Comparison of ENCODE assay signal across 9 cellular contexts in the genomic region with DNA sequence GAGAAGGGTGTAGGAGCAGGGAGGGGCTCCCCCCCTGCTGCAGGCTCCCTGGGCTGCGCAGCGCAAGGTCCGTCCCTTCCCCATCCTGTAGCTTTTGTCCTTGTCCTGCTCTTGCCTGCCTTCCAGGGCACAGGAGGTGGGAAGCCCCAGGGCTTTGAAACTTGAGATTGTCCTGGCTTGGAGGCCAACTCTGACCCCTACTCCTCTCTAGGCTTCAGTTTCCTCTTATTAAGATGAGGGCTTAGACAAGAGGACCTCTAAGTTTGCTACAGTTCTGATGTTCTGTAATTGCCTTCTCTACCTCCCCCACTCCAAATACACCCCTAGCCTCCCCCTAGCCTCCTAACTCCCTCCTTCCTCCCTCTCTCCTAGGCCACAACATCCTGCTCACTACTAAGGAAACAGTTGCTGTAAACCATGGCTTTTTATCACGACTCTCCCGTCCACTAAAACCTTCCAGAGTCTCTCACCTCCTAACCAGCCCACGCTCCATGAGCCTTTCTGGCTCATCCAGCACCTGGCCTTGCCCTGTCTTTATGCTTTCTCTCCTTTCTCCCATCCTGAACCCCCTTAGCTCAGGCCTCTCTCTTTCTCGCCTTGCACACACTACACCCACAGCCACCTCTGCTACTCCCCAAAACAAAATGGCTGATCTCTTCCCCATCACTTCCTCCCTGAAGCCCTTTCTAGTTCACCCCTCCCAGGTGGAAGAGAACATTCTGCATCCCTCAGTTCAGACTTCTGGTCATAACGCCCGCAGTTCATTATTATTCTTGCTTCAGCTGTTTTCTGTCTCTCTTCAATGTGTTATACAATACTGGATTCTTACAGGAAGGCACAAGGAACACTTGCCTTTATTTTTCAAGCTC. TPM values are rescaled to one million over a fixed set of nuclear protein-coding genes. Genes with fewer than 3 reads are reported as not detected.
A peak's percentile ranks its signal among the peaks of the same experiment; 100 is the strongest.
DNase-seq lines count a peak whose midpoint lies in the region; ATAC-seq and TF ChIP-seq lines count a peak whose summit lies in the region.
"Had no signal": no experiment of that assay in that cellular context is flagged by ENCODE, and none has a peak within 500 bp of the region (broad histone marks: within the 10 kb centered on the region; RNA-seq: fewer than 3 reads in every experiment).

No MANE protein-coding gene starts in this region.

- intact Hi-C loops in right lobe of liver (cut with DNase I): no loop called here

- ATAC-seq in HG03432 (IDR thresholded peaks at IDR 0.05; ENCODE audit: unreplicated experiment) (peak; percentile 36), right lobe of liver (peak in 2 of 4 donors; percentile 3 to 36), GM21619 (IDR thresholded peaks at IDR 0.05; ENCODE audit: unreplicated experiment) (no peak)

- no peaks in the 10 kb centered on the region for H3K9me3 ChIP-seq in right lobe of liver

- TF ChIP-seq CTCF in GM12865 (IDR thresholded peaks at IDR 0.05; ENCODE audit: insufficient read depth, low read depth, low read length, missing control alignments) (no peak), astrocyte of the spinal cord (IDR thresholded peaks at IDR 0.05; ENCODE audit: low read depth, low read length) (no peak), right lobe of liver (IDR thresholded peaks at IDR 0.05) (no peak)

- H3K4me3 ChIP-seq in GM12865 (ENCODE audit: low read depth, low read length): peak overlapping the region; percentile 53
- peak overlapping the region; percentile 40 for H3K4me3 ChIP-seq in astrocyte of the spinal cord (ENCODE audit: low read depth, low read length)
- H3K4me3 ChIP-seq in right lobe of liver: peak overlapping the region; percentile 27 to 49 (median 29)
- H3K4me3 ChIP-seq in urinary bladder (ENCODE audit: low read depth, low read length): peak overlapping the region; percentile 35
- H3K4me3 ChIP-seq: SK-N-MC had no signal

- H3K27me3 ChIP-seq in right lobe of liver: no peaks in the 10 kb centered on the region

- peaks cover 0 to 27% (median 3%) of the 10 kb centered on the region in 4 donors for H3K36me3 ChIP-seq in right lobe of liver
- H3K36me3 ChIP-seq in urinary bladder (ENCODE audit: insufficient read depth): no peaks in the 10 kb centered on the region

- in situ Hi-C loops in astrocyte of the spinal cord (cut with HindIII; ENCODE audit: low sequenced_read_pairs): no loop called here

- no peak for DNase-seq in GM12865 (ENCODE audit: low read depth)
- DNase-seq in astrocyte of the spinal cord (ENCODE audit: low read depth, low spot score): peak; percentile 7
- DNase-seq in right lobe of liver: no peak
- DNase-seq in stimulated activated CD4-positive, alpha-beta T cell treated with anti-CD3 and anti-CD28 coated beads, Interleukin-4, amount 100 ng/mL, for 24 hours: no peak
- no peak for DNase-seq in hippocampal formation (lab: John Stamatoyannopoulos, UW)

- 53% methylated on average over 7 of the region's 9 CpGs for WGBS in right lobe of liver (ENCODE audit: insufficient coverage, low coverage, low lambda C conversion rate, missing lambda C conversion rate)
- WGBS in urinary bladder: 59% methylated on average over 9 of the region's 9 CpGs

- TF ChIP-seq POLR2A in right lobe of liver (IDR thresholded peaks at IDR 0.05): no peak

- H3K4me1 ChIP-seq in right lobe of liver (peaks cover 0 to 11% (median 3%) of the 10 kb centered on the region in 4 donors), urinary bladder (ENCODE audit: insufficient read depth) (no peaks in the 10 kb centered on the region)

- H3K27ac ChIP-seq in right lobe of liver: no peak overlapping the region
- peak overlapping the region; percentile 12 for H3K27ac ChIP-seq in urinary bladder (ENCODE audit: low read depth)
- H3K27ac ChIP-seq: SK-N-MC had no signal

RNA-seq across cellular contexts. Expression of a gene that starts 10.2 kb away (rescaled TPM):
- 10 to 100 TPM in 4 of 6 experiments, 1 to 10 TPM in 2; 5.0 to 35.7 (median 13.5) TPM for total RNA-seq in right lobe of liver
- 0.37 TPM for total RNA-seq in urinary bladder
- polyA plus RNA-seq in urinary bladder: 0.87 TPM

RNA-seq across cellular contexts. Expression of a gene that starts 13.4 kb away (rescaled TPM):
- total RNA-seq in right lobe of liver: under 1 TPM; 0.22 to 0.86 (median 0.52) TPM
- total RNA-seq in urinary bladder: not detected
- polyA plus RNA-seq in urinary bladder: not detected

RNA-seq across cellular contexts. Expression of a gene that starts 24.1 kb away (rescaled TPM):
- total RNA-seq in right lobe of liver: not detected
- total RNA-seq in urinary bladder: 11.4 TPM
- polyA plus RNA-seq in urinary bladder: 0.41 TPM

RNA-seq across cellular contexts. Expression of a gene that starts 43.3 kb away (rescaled TPM):
- 10 to 100 TPM; 14.8 to 26.2 (median 21.7) TPM for total RNA-seq in right lobe of liver
- total RNA-seq in urinary bladder: 16.9 TPM
- 26.3 TPM for polyA plus RNA-seq in urinary bladder

RNA-seq across cellular contexts. Expression of a gene that starts 43.9 kb away (rescaled TPM):
- total RNA-seq in right lobe of liver (10 to 100 TPM in 1 of 6 experiments, 1 to 10 TPM in 5; 6.4 to 11.7 (median 7.7) TPM), urinary bladder (30.5 TPM)
- 12.3 TPM for polyA plus RNA-seq in urinary bladder

Comparison
In these comparisons a context has a peak if more than half of its experiments do, and no peak if none do; other contexts are left out.
1. RNA of a gene that starts 24.1 kb away (total RNA-seq): 11.4 TPM in urinary bladder (single experiment); not detected in right lobe of liver; every median in the first group is over 10 times any median in the second.
2. Peak in every context shown above with its lines, with median percentiles within 50 percentile points of each other: H3K4me3 ChIP-seq.